In the genomic region with DNA sequence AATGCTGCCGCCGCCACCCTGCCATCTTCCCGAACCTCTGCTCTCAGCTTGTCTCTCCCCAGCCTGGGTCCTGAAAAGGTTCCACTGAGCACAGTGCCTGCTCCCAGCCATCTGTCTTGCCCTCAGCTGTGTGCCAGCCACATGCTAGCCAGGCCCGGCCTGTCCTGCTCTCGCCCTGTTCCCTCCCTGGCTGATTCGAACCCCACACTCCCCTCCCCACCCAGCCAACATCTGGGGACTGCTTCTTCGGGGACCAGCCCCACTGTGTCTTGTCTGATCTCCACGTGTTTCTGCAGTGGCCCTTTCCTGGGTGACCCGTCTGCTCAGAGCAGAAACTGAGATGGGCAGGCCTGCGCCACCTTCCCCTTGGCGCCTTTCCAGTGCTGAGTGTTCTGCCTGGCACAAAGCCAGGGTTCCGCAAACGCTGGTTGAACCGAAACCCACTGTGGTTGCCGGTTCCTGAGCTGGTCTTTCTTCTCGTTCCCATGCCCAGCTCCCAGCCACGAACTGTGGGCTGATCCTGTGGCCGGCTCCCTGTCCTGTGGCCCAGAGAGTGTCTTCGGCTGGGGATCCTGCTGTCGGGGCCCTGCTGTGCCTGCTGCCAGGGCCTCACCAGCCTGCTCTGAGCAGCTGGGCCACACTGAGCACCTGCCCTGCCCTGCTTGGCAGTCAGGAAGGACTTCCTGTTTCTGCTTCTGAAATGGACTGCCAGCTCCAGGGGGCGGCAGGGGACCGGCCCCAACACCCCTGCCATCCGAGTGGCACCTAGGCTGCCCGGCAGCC, we compare ENCODE assay signal across 8 cellular contexts.
DNase-seq lines count a peak whose midpoint lies in the region; ATAC-seq, FAIRE-seq and TF ChIP-seq lines count a peak whose summit lies in the region.

No MANE protein-coding gene starts in this region.

- no TSS peak for BruUV-seq in Calu3 (replicated peaks; lab: Mats Ljungman, UMichigan)

- peak in 1 of 2 donors; percentile 26 for TF ChIP-seq POLR2A in Peyer's patch (IDR thresholded peaks at IDR 0.05)

- H3K27ac Mint-ChIP-seq in Calu3 (ENCODE audit: unreplicated experiment), result no peak overlapping the region

- H3K9me3 ChIP-seq in Peyer's patch, result no peaks in the 10 kb centered on the region
- no peaks in the 10 kb centered on the region for H3K9me3 ChIP-seq in small intestine (ENCODE audit: control insufficient read depth, low read depth)

- H3K27me3 ChIP-seq in Peyer's patch (no peaks in the 10 kb centered on the region), small intestine (ENCODE audit: control insufficient read depth in 2 of 2, insufficient read depth in 2 of 2, low read length in 2 of 2) (no peaks in the 10 kb centered on the region)

- no peaks in the 10 kb centered on the region for H3K27me3 Mint-ChIP-seq in Calu3 (ENCODE audit: unreplicated experiment)

- FAIRE-seq in small intestine (lab: Jason Lieb, UNC), result no peak

- CTCF ChIA-PET in Calu3 (lab: Charles Lee), result no interaction called here

- ATAC-seq in HG03060 (IDR thresholded peaks at IDR 0.05; ENCODE audit: low read depth, unreplicated experiment), result peak; percentile 17
- no peak for ATAC-seq in HG03039 (IDR thresholded peaks at IDR 0.05; ENCODE audit: unreplicated experiment)

- intact Hi-C loops in Calu3 (cut with micrococcal nuclease; ENCODE audit: unreplicated experiment) (no loop called here), cardiac septum (cut with DNase I) (loop anchor here (5.0 kb wide), 1 partner anchor 33 kb away; no protein-coding TSS in a partner anchor)

- H3K27ac ChIP-seq in Peyer's patch (peak overlapping the region; percentile 67 to 92 (median 86)), small intestine (ENCODE audit: low read depth in 1 of 2, low read length in 1 of 2) (peak overlapping the region; percentile 86 to 88)

- peaks cover 5% of the 10 kb centered on the region for H3K36me3 Mint-ChIP-seq in Calu3 (ENCODE audit: insufficient read depth, unreplicated experiment)

- no peaks in the 10 kb centered on the region for H3K4me1 Mint-ChIP-seq in Calu3 (ENCODE audit: low read depth, unreplicated experiment)

- no peak overlapping the region for H3K4me3 Mint-ChIP-seq in Calu3 (ENCODE audit: low read depth, unreplicated experiment)

- TF ChIP-seq CTCF in Calu3 (IDR thresholded peaks at IDR 0.05; ENCODE audit: unreplicated experiment) (no peak), Peyer's patch (IDR thresholded peaks at IDR 0.05) (no peak), GM20000 (IDR thresholded peaks at IDR 0.05; ENCODE audit: extremely low read depth, missing control alignments) (no peak)

- DNase-seq in Calu3 (peak; percentile 38), Peyer's patch (peak; percentile 84 to 93 (median 90)), cardiac septum (ENCODE audit: low spot score) (peak; percentile 95), small intestine (peak; percentile 87), GM20000 (ENCODE audit: low spot score) (no peak)
- DNase-seq in activated T-helper 1 cell treated with anti-CD3 and anti-CD28 coated beads, Interleukin-2, amount 50 U/mL, for 16 hours (ENCODE audit: low read depth in 1 of 2, low spot score in 1 of 2), result peak; percentile 50 to 56

- 14 to 34% (median 24%) methylated on average over 24 of the region's 24 CpGs for WGBS in small intestine, 3 donors

- no peaks in the 10 kb centered on the region for H3K9me3 Mint-ChIP-seq in Calu3 (ENCODE audit: low read depth, unreplicated experiment)

- no peaks in the 10 kb centered on the region for H3K36me3 ChIP-seq in Peyer's patch
- no peaks in the 10 kb centered on the region for H3K36me3 ChIP-seq in small intestine (ENCODE audit: control insufficient read depth in 2 of 2, insufficient read depth in 2 of 2, low read length in 2 of 2)

- H3K4me1 ChIP-seq in Peyer's patch, result peaks cover 20 to 52% (median 46%) of the 10 kb centered on the region in 4 donors
- peaks cover 17% of the 10 kb centered on the region in 2 donors for H3K4me1 ChIP-seq in small intestine (ENCODE audit: control insufficient read depth in 2 of 2, insufficient read depth in 1 of 2, low read depth in 1 of 2, low read length in 1 of 2)

- peak overlapping the region in 2 of 4 donors; percentile 13 to 35 for H3K4me3 ChIP-seq in Peyer's patch
- peak overlapping the region in 1 of 2 donors; percentile 14 for H3K4me3 ChIP-seq in small intestine (ENCODE audit: low read depth in 1 of 2, low read length in 2 of 2)
